1 cellular context compared by ENCODE assay signal in the genomic region with DNA sequence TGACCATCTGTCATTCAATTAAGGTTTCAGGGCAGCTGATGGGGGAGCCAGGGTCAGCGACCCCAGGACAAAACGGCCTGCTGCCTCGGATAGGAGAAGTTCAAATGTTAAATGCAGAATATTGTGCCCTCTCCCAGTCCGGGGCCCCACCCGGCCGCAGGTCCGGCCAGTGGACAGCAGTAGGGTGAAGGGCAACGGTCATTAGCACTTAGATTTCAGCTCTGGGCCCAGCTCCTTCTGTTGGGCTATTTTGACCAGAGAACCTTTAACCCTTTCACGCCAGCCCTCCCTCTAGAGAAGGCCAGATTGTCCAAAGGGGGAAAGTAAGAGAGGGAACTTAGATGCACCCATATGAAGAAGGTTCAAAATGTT.
TF ChIP-seq lines count a peak whose summit lies in the region.

No MANE protein-coding gene starts in this region.

TF ChIP-seq in HepG2, 621 proteins besides CTCF, POLR2A, EP300 and RAD21:
- TF ChIP-seq ZNF652 (CRISPR knock-in tag; IDR thresholded peaks at IDR 0.05; ENCODE audit: borderline replicate concordance, low read depth) (peak; percentile 78), FOXA3 (CRISPR knock-in tag; IDR thresholded peaks at IDR 0.05) (no peak)
